In genomic region chr1:59285691-59286090, GRCh38 we compare ENCODE assay signal across 16 cellular contexts.
"Had no signal": no experiment of that assay in that cellular context is flagged by ENCODE, and none has a peak within 500 bp of the region (broad histone marks: within the 10 kb centered on the region; RNA-seq: fewer than 3 reads in every experiment).

No MANE protein-coding gene starts in this region.

- ATAC-seq: activated CD4-positive, alpha-beta T cell treated with anti-CD3 and anti-CD28 coated beads for 36 hours; activated CD8-positive, alpha-beta T cell treated with anti-CD3 and anti-CD28 coated beads for 36 hours; activated T-cell treated with anti-CD3 and anti-CD28 coated beads, Interleukin-2, amount 50 U/mL, for 72 hours; left lobe of liver; psoas muscle had no signal

- H3K27ac Mint-ChIP-seq: activated CD4-positive, alpha-beta T cell treated with anti-CD3 and anti-CD28 coated beads for 36 hours; activated CD8-positive, alpha-beta T cell treated with anti-CD3 and anti-CD28 coated beads for 36 hours; activated T-cell treated with anti-CD3 and anti-CD28 coated beads, Interleukin-2, amount 50 U/mL, for 72 hours; endodermal cell; memory B cell had no signal

- DNase-seq: activated CD4-positive, alpha-beta T cell treated with anti-CD3 and anti-CD28 coated beads for 36 hours; activated CD8-positive, alpha-beta memory T cell treated with anti-CD3 and anti-CD28 coated beads, Interleukin-2, amount 50 U/mL, for 4 hours; activated CD8-positive, alpha-beta T cell treated with anti-CD3 and anti-CD28 coated beads for 36 hours; activated naive CD4-positive, alpha-beta T cell; activated T-cell treated with anti-CD3 and anti-CD28 coated beads, Interleukin-2, amount 50 U/mL, for 72 hours; aorta; endodermal cell; erythroblast; head of caudate nucleus; psoas muscle; stimulated activated CD4-positive, alpha-beta T cell treated with anti-CD3 and anti-CD28 coated beads, Interleukin-4, amount 100 ng/mL, for 24 hours; stomach had no signal

- H3K9me3 Mint-ChIP-seq: activated T-cell treated with anti-CD3 and anti-CD28 coated beads, Interleukin-2, amount 50 U/mL, for 72 hours; endodermal cell had no signal

- H3K4me1 Mint-ChIP-seq: activated CD4-positive, alpha-beta T cell treated with anti-CD3 and anti-CD28 coated beads for 36 hours had no signal

- H3K4me3 Mint-ChIP-seq: activated CD4-positive, alpha-beta T cell treated with anti-CD3 and anti-CD28 coated beads for 36 hours; activated CD8-positive, alpha-beta T cell treated with anti-CD3 and anti-CD28 coated beads for 36 hours; activated T-cell treated with anti-CD3 and anti-CD28 coated beads, Interleukin-2, amount 50 U/mL, for 72 hours; endodermal cell; memory B cell had no signal

- H3K27ac ChIP-seq: breast epithelium, psoas muscle, stomach, thoracic aorta had no signal
